8 cellular contexts compared by ENCODE assay signal in the genomic region with DNA sequence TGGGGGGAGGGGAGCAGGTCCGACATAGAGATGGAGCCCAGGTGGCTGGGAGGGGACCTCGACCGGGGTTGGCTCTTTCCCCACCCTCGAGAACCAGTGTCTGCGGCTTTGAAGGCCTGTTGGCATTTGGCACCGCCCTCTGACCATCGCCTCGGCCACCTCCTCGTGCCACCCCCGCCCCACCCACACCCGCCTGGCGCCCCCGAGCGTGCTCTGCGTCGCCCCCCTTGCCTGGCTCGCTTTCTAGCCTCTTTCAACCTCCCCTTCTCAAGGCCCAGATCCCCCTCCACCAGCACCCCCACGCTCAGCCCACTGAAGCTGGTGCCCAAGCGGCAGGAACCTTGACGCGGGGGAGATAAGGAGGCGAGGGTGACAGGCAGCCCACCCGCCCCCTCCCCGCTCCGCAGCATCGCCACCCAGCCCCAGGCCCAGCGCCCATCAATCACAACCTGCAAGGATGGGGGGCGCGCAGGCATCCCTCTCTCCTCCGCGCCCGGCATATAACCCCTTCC. TPM values are rescaled to one million over a fixed set of nuclear protein-coding genes. Genes with fewer than 3 reads are reported as not detected.
DNase-seq lines count a peak whose midpoint lies in the region; ATAC-seq and TF ChIP-seq lines count a peak whose summit lies in the region.

No MANE protein-coding gene starts in this region.

- intact Hi-C loops in lower lobe of right lung (cut with DNase I) = no loop called here
- intact Hi-C loops in uterus (cut with DNase I; ENCODE audit: low total_unique reads) = no loop called here

- peak overlapping the region; percentile 99 for H3K27ac ChIP-seq in lower lobe of right lung
- H3K27ac ChIP-seq in uterus = peak overlapping the region; percentile 83 to 91

- H3K4me1 ChIP-seq in lower lobe of right lung (peaks cover 58% of the 10 kb centered on the region), uterus (peaks cover 11 to 30% of the 10 kb centered on the region in 2 donors)

- DNase-seq in NCI-H146 (lab: John Stamatoyannopoulos, UW) (peak; percentile 66), NCI-H146 treated with DMSO at 0.1 percent for 48 hours (lab: John Stamatoyannopoulos, UW; ENCODE audit: unreplicated experiment) (no peak), NB4 (ENCODE audit: low read depth) (no peak), T47D (ENCODE audit: low read depth in 1 of 2, low spot score in 1 of 2) (peak; percentile 72 to 90), lower lobe of right lung (peak; percentile 78), uterus (peak in 1 of 2 donors; percentile 46), COLO829 (ENCODE audit: low spot score) (no peak)

- TF ChIP-seq CTCF in NB4 (IDR thresholded peaks at IDR 0.05; ENCODE audit: low read depth, low read length) (no peak), lower lobe of right lung (IDR thresholded peaks at IDR 0.05) (no peak), uterus (IDR thresholded peaks at IDR 0.05) (no peak)

- H3K27me3 ChIP-seq in lower lobe of right lung (ENCODE audit: low read depth) (no peaks in the 10 kb centered on the region), uterus (no peaks in the 10 kb centered on the region)

- in situ Hi-C loops in T47D (cut with HindIII; ENCODE audit: low pct_unique_long_range_greater_than_20kb, low sequenced_read_pairs) = no loop called here

- TF ChIP-seq POLR2A in NB4 (IDR thresholded peaks at IDR 0.05; ENCODE audit: extremely low read depth, insufficient read length) (no peak), uterus (IDR thresholded peaks at IDR 0.05) (no peak)

- H3K4me3 ChIP-seq in NB4 (ENCODE audit: low read depth, low read length) = peak overlapping the region; percentile 51
- H3K4me3 ChIP-seq in lower lobe of right lung = peak overlapping the region; percentile 91
- peak overlapping the region; percentile 74 to 77 for H3K4me3 ChIP-seq in uterus

- peaks cover 29% of the 10 kb centered on the region for H3K36me3 ChIP-seq in lower lobe of right lung
- H3K36me3 ChIP-seq in uterus = no peaks in the 10 kb centered on the region

- no peaks in the 10 kb centered on the region for H3K9me3 ChIP-seq in lower lobe of right lung
- H3K9me3 ChIP-seq in uterus = no peaks in the 10 kb centered on the region

- ATAC-seq in lower lobe of right lung (peak; percentile 40 to 46), GM18873 (IDR thresholded peaks at IDR 0.05; ENCODE audit: low FRiP score, unreplicated experiment) (no peak)

RNA-seq across cellular contexts. Expression of gene CACNB1, which starts 0.6 kb away (rescaled TPM):
- total RNA-seq in lower lobe of right lung = 21.3 TPM
- 10 to 100 TPM in 2 of 4 donors, 1 to 10 TPM in 2; 5.6 to 23.3 (median 8.4) TPM for total RNA-seq in uterus

RNA-seq across cellular contexts. Expression of gene RPL19, which starts 3.2 kb away (rescaled TPM):
- total RNA-seq in lower lobe of right lung (1,465 TPM), uterus (1,000 to 10,000 TPM; 1,469 to 5,936 (median 3,528) TPM)

RNA-seq across cellular contexts. Expression of gene STAC2, which starts 28.9 kb away (rescaled TPM):
- total RNA-seq in lower lobe of right lung = 0.30 TPM
- 10 to 100 TPM in 1 of 4 donors, 1 to 10 TPM in 2, under 1 TPM in 1; 0.59 to 14.4 (median 1.1) TPM for total RNA-seq in uterus

RNA-seq across cellular contexts. Expression of gene ARL5C, which starts 30.9 kb away (rescaled TPM):
- total RNA-seq in lower lobe of right lung (not detected), uterus (not detected)

RNA-seq across cellular contexts. Expression of gene PLXDC1, which starts 45.4 kb away (rescaled TPM):
- total RNA-seq in lower lobe of right lung = 19.5 TPM
- 10 to 100 TPM in 3 of 4 donors, 1 to 10 TPM in 1; 3.3 to 45.1 (median 21.5) TPM for total RNA-seq in uterus

Comparison
In these comparisons a context has a peak if more than half of its experiments do, and no peak if none do; other contexts are left out.
1. DNase-seq: peak in NCI-H146 (single experiment), T47D (2 of 2) and lower lobe of right lung (single experiment); none in NCI-H146 treated with DMSO at 0.1 percent for 48 hours (single experiment), NB4 (single experiment) and COLO829 (single experiment).
2. Peak in every context shown above with its lines, with median percentiles within 50 percentile points of each other: H3K4me3 ChIP-seq.